In the genomic region with DNA sequence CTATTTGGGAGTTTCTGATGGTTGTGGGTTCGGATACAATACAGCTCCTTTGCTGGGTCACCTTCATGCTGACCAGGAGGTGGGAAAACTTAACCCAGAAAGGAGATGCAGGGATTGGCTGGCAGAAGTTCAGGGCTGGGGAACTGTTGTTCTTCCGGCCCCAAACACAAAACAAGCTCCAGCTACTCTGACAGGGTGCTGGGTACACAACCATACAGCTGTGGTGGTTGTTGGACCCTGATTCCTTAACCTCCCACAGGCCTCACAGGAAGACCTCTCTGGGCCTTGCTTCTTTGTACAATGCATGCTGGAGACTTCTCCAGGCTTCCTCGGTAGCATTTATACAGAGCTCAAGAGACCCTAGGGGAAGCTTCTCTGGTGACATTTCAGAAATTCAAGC, we compare ENCODE assay signal across 1 cellular context.
TF ChIP-seq lines count a peak whose summit lies in the region.

No MANE protein-coding gene starts in this region.

TF ChIP-seq in HepG2, 621 proteins besides CTCF, POLR2A, EP300 and RAD21 (continued from another document):
- TF ChIP-seq CBX2 (IDR thresholded peaks at IDR 0.05; ENCODE audit: low read depth, low read length) (no peak), CBX2 (CRISPR knock-in tag; IDR thresholded peaks at IDR 0.05; ENCODE audit: low read depth) (no peak), SIN3A (IDR thresholded peaks at IDR 0.05; ENCODE audit: borderline replicate concordance, low read depth, low read length) (no peak)
- TF ChIP-seq, protein P1, sequence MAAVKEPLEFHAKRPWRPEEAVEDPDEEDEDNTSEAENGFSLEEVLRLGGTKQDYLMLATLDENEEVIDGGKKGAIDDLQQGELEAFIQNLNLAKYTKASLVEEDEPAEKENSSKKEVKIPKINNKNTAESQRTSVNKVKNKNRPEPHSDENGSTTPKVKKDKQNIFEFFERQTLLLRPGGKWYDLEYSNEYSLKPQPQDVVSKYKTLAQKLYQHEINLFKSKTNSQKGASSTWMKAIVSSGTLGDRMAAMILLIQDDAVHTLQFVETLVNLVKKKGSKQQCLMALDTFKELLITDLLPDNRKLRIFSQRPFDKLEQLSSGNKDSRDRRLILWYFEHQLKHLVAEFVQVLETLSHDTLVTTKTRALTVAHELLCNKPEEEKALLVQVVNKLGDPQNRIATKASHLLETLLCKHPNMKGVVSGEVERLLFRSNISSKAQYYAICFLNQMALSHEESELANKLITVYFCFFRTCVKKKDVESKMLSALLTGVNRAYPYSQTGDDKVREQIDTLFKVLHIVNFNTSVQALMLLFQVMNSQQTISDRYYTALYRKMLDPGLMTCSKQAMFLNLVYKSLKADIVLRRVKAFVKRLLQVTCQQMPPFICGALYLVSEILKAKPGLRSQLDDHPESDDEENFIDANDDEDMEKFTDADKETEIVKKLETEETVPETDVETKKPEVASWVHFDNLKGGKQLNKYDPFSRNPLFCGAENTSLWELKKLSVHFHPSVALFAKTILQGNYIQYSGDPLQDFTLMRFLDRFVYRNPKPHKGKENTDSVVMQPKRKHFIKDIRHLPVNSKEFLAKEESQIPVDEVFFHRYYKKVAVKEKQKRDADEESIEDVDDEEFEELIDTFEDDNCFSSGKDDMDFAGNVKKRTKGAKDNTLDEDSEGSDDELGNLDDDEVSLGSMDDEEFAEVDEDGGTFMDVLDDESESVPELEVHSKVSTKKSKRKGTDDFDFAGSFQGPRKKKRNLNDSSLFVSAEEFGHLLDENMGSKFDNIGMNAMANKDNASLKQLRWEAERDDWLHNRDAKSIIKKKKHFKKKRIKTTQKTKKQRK (IDR thresholded peaks at IDR 0.05; ENCODE audit: low read length): no peak
- TF ChIP-seq, protein P2, sequence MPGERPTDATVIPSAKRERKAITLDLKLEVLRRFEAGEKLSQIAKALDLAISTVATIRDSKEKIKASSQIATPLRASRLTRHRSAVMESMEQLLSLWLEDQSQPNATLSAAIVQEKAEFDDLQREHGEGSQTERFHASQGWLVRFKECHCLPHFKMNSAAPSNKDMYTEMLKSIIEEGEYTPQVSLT (CRISPR knock-in tag; IDR thresholded peaks at IDR 0.05; ENCODE audit: borderline replicate concordance, low read depth): no peak
TF ChIP-seq in HepG2: peak in this region for 1.
